In genomic region chr2:204437815-204438766, GRCh38 we compare ENCODE assay signal across 19 cellular contexts.
DNase-seq lines count a peak whose midpoint lies in the region; ATAC-seq and TF ChIP-seq lines count a peak whose summit lies in the region.
"Had no signal": no experiment of that assay in that cellular context is flagged by ENCODE, and none has a peak within 500 bp of the region (broad histone marks: within the 10 kb centered on the region; RNA-seq: fewer than 3 reads in every experiment).

No MANE protein-coding gene starts in this region.

- no peaks in the 10 kb centered on the region for H3K4me1 Mint-ChIP-seq in stimulated activated effector memory CD8-positive, alpha-beta T cell treated with anti-CD3 and anti-CD28 coated beads, Interleukin-12 subunit alpha, Interleukin-12 subunit beta, amount 100 ng/mL, for 72 hours
- H3K4me1 Mint-ChIP-seq in CD14-positive monocyte = no peaks in the 10 kb centered on the region

- H3K27ac Mint-ChIP-seq in stimulated activated effector memory CD8-positive, alpha-beta T cell treated with anti-CD3 and anti-CD28 coated beads, Interleukin-12 subunit alpha, Interleukin-12 subunit beta, amount 100 ng/mL, for 72 hours = no peak overlapping the region
- H3K27ac Mint-ChIP-seq in CD14-positive monocyte = no peak overlapping the region

- H3K9ac ChIP-seq in iPS-15b (ENCODE audit: low read depth, low read length) = no peak overlapping the region

- H3K27me3 Mint-ChIP-seq in CD14-positive monocyte (ENCODE audit: low read depth in 3 of 3) = no peaks in the 10 kb centered on the region

- no peaks in the 10 kb centered on the region for H3K36me3 ChIP-seq in iPS-15b (ENCODE audit: control insufficient read depth, insufficient read depth, low read length)
- H3K36me3 ChIP-seq: SJCRH30 had no signal

- no peak overlapping the region for H3K4me3 Mint-ChIP-seq in stimulated activated effector memory CD8-positive, alpha-beta T cell treated with anti-CD3 and anti-CD28 coated beads, Interleukin-12 subunit alpha, Interleukin-12 subunit beta, amount 100 ng/mL, for 72 hours
- H3K4me3 Mint-ChIP-seq in CD14-positive monocyte = peak overlapping the region in 1 of 2 donors; percentile 28

- intact Hi-C loops in CD14-positive monocyte (cut with micrococcal nuclease) = no loop called here

- no peaks in the 10 kb centered on the region for H3K27me3 ChIP-seq in iPS-15b (ENCODE audit: control insufficient read depth, insufficient read depth, low read length)
- H3K27me3 ChIP-seq: SJCRH30 had no signal

- peak; percentile 11 for ATAC-seq in stimulated activated effector memory CD8-positive, alpha-beta T cell treated with anti-CD3 and anti-CD28 coated beads, Interleukin-12 subunit alpha, Interleukin-12 subunit beta, amount 100 ng/mL, for 72 hours
- no peak for ATAC-seq in HG03135 (IDR thresholded peaks at IDR 0.05; ENCODE audit: unreplicated experiment)

- DNase-seq in DMS53 (lab: John Stamatoyannopoulos, UW) (peak; percentile 34), DMS53 treated with DMSO at 0.1 percent for 48 hours (lab: John Stamatoyannopoulos, UW; ENCODE audit: unreplicated experiment) (no peak), CD14-positive monocyte (ENCODE audit: low spot score) (no peak), NCI-H2081 (lab: John Stamatoyannopoulos, UW) (no peak)
- no peak for DNase-seq in stimulated activated effector memory CD8-positive, alpha-beta T cell treated with anti-CD3 and anti-CD28 coated beads, Interleukin-12 subunit alpha, Interleukin-12 subunit beta, amount 100 ng/mL, for 72 hours (ENCODE audit: low spot score in 2 of 2)
- DNase-seq: DMS 273 treated with DMSO at 0.1 percent for 48 hours, H7, IMR-90, MV-4-11, NCI-H1417 treated with DMSO at 0.1 percent for 48 hours, NCI-H2107, NCI-H446 treated with DMSO at 0.1 percent for 48 hours, RPMI8226, SJCRH30, SW 1271 had no signal

- TF ChIP-seq CTCF in VCaP (conservative IDR thresholded peaks at IDR 0.05) (no peak), CD14-positive monocyte (IDR thresholded peaks at IDR 0.05) (no peak)

- H3K27ac ChIP-seq in VCaP = 0 out of 2 replicates have a peak overlapping the region, but pooled peaks have one; percentile 7
- H3K27ac ChIP-seq: 22Rv1, SJCRH30 had no signal

- H3K9me3 Mint-ChIP-seq in stimulated activated effector memory CD8-positive, alpha-beta T cell treated with anti-CD3 and anti-CD28 coated beads, Interleukin-12 subunit alpha, Interleukin-12 subunit beta, amount 100 ng/mL, for 72 hours = no peaks in the 10 kb centered on the region
- H3K9me3 Mint-ChIP-seq in CD14-positive monocyte = peaks cover under 1 to 16% (median 5%) of the 10 kb centered on the region in 7 donors

- peak overlapping the region; percentile 2 for H3K4me3 ChIP-seq in iPS-15b (ENCODE audit: low read depth, low read length)
- H3K4me3 ChIP-seq: SJCRH30 had no signal

- H3K9me3 ChIP-seq in iPS-15b (ENCODE audit: control insufficient read depth, insufficient read depth, low read length) = no peaks in the 10 kb centered on the region

- no peaks in the 10 kb centered on the region for H3K36me3 Mint-ChIP-seq in stimulated activated effector memory CD8-positive, alpha-beta T cell treated with anti-CD3 and anti-CD28 coated beads, Interleukin-12 subunit alpha, Interleukin-12 subunit beta, amount 100 ng/mL, for 72 hours
- no peaks in the 10 kb centered on the region for H3K36me3 Mint-ChIP-seq in CD14-positive monocyte

- no peaks in the 10 kb centered on the region for H3K4me1 ChIP-seq in iPS-15b (ENCODE audit: control insufficient read depth, insufficient read depth, low read length)
- H3K4me1 ChIP-seq: SJCRH30 had no signal
